29 cellular contexts compared by ENCODE assay signal in genomic region chr14:52602131-52602530, GRCh38. TPM values are rescaled to one million over a fixed set of nuclear protein-coding genes. Genes with fewer than 3 reads are reported as not detected.
DNase-seq lines count a peak whose midpoint lies in the region; ATAC-seq, FAIRE-seq and TF ChIP-seq lines count a peak whose summit lies in the region.
"Had no signal": no experiment of that assay in that cellular context is flagged by ENCODE, and none has a peak within 500 bp of the region (broad histone marks: within the 10 kb centered on the region; RNA-seq: fewer than 3 reads in every experiment).

No MANE protein-coding gene starts in this region.

- H3K9ac ChIP-seq in endothelial cell of umbilical vein (replicated peaks; ENCODE audit: extremely low read depth, insufficient read depth, low read length), result no peak overlapping the region

- H3K9me3 Mint-ChIP-seq in natural killer cell (no peaks in the 10 kb centered on the region), mesothelial cell of epicardium (peaks cover 36% of the 10 kb centered on the region)
- H3K9me3 Mint-ChIP-seq: central memory CD8-positive, alpha-beta T cell had no signal

- H4K20me1 ChIP-seq in endothelial cell of umbilical vein (replicated peaks; ENCODE audit: control insufficient read depth, extremely low read depth, insufficient read depth, low read length), result no peaks in the 10 kb centered on the region

- no peak overlapping the region for H3K27ac ChIP-seq in endothelial cell of umbilical vein (ENCODE audit: insufficient read depth, low read depth, low read length)
- H3K27ac ChIP-seq: RWPE1, sigmoid colon, thyroid gland had no signal

- no peaks in the 10 kb centered on the region for H3K36me3 ChIP-seq in endothelial cell of umbilical vein (ENCODE audit: control insufficient read depth in 2 of 2, extremely low read depth in 1 of 2, insufficient read depth in 2 of 2, low read length in 2 of 2)
- H3K36me3 ChIP-seq: sigmoid colon, thyroid gland had no signal

- H3K27ac Mint-ChIP-seq in natural killer cell, result no peak overlapping the region
- H3K27ac Mint-ChIP-seq in mesothelial cell of epicardium, result no peak overlapping the region
- H3K27ac Mint-ChIP-seq: activated T-helper 2 cell treated with anti-CD3 and anti-CD28 coated beads, Interferon-gamma antibody, Interleukin-2, Interleukin-4, amounts not matched to agents 10 μg/mL and 5 μg/mL and 100 μg/mL, durations not matched to agents 14 hours and 24 hours and 36 hours; CD14-positive monocyte had no signal

- H3K9me1 ChIP-seq in endothelial cell of umbilical vein (replicated peaks; ENCODE audit: control insufficient read depth, extremely low read depth, insufficient read depth, low read length), result no peaks in the 10 kb centered on the region

- H3K36me3 Mint-ChIP-seq in natural killer cell, result no peaks in the 10 kb centered on the region
- H3K36me3 Mint-ChIP-seq in mesothelial cell of epicardium, result peaks cover 25% of the 10 kb centered on the region
- H3K36me3 Mint-ChIP-seq: CD14-positive monocyte, IgD-negative memory B cell had no signal

- no peaks in the 10 kb centered on the region for H3K27me3 ChIP-seq in endothelial cell of umbilical vein (ENCODE audit: control insufficient read depth in 2 of 2, insufficient read depth in 2 of 2, low read length in 2 of 2)
- H3K27me3 ChIP-seq: sigmoid colon, thyroid gland had no signal

- H3K4me2 ChIP-seq in endothelial cell of umbilical vein (ENCODE audit: insufficient read depth, low read length), result no peak overlapping the region

- H2AFZ ChIP-seq in endothelial cell of umbilical vein (ENCODE audit: low read depth, low read length), result peak overlapping the region; percentile 38

- CTCF ChIA-PET in endothelial cell of umbilical vein (lab: Charles Lee), result no interaction called here

- FAIRE-seq in endothelial cell of umbilical vein (lab: Jason Lieb, UNC), result no peak
- FAIRE-seq: endometrium, kidney had no signal

- dilution Hi-C loops in endothelial cell of umbilical vein (cut with MboI; ENCODE audit: extremely low pct_ligation_motif_present, low sequenced_read_pairs), result no loop called here

- H3K79me2 ChIP-seq in endothelial cell of umbilical vein (ENCODE audit: control insufficient read depth, insufficient read depth, low read length), result no peaks in the 10 kb centered on the region

- no TSS peak for BruUV-seq in endothelial cell of umbilical vein (replicated peaks; lab: Mats Ljungman, UMichigan)

- DNase-seq in GM12865 (ENCODE audit: low read depth), result peak; percentile 34
- DNase-seq in NAMALWA (ENCODE audit: low spot score), result peak; percentile 1
- no peak for DNase-seq in endothelial cell of umbilical vein (ENCODE audit: low read depth, low spot score)
- DNase-seq in NCI-H2029 (lab: John Stamatoyannopoulos, UW), result no peak
- no peak for DNase-seq in natural killer cell
- no peak for DNase-seq in mesothelial cell of epicardium (ENCODE audit: low spot score in 2 of 2, unreplicated experiment in 2 of 2)
- DNase-seq: activated CD4-positive, alpha-beta T cell treated with anti-CD3 and anti-CD28 coated beads, Interleukin-2, amount 50 U/mL, for 48 hours; activated CD4-positive, CD25-positive, alpha-beta regulatory T cell; activated CD8-positive, alpha-beta memory T cell treated with anti-CD3 and anti-CD28 coated beads, Interleukin-2, amount 50 U/mL, for 4 hours; dermis blood vessel endothelial cell; GOT3; kidney; NCI-H1048; NCI-H1694 treated with DMSO at 0.1 percent for 48 hours; NCI-H2171 treated with DMSO at 0.1 percent for 48 hours; NCI-H524; NK-92 treated with Interleukin-12 subunit alpha and Interleukin-12 subunit beta, amount 100 ng/mL, for 24 hours; sigmoid colon; stimulated activated naive CD8-positive, alpha-beta T cell treated with anti-CD3 and anti-CD28 coated beads, Interleukin-15, Interleukin-2, amounts not matched to agents 100 U/mL and 50 U/mL, for 24 hours; thyroid gland had no signal

- ATAC-seq in GM21390 (IDR thresholded peaks at IDR 0.05; ENCODE audit: unreplicated experiment), result peak; percentile 49
- ATAC-seq in natural killer cell, result no peak
- ATAC-seq: activated naive CD4-positive, alpha-beta T cell treated with anti-CD3 and anti-CD28 coated beads, Interleukin-2, amount 50 U/mL, for 72 hours; stimulated activated naive CD8-positive, alpha-beta T cell treated with anti-CD3 and anti-CD28 coated beads, Interleukin-15, Interleukin-2, amounts not matched to agents 100 U/mL and 50 U/mL, for 24 hours had no signal

- intact Hi-C loops in endothelial cell of umbilical vein (cut with micrococcal nuclease) (no loop called here), natural killer cell (cut with micrococcal nuclease) (no loop called here)

- POLR2A ChIA-PET in endothelial cell of umbilical vein (lab: Charles Lee), result no interaction called here

- H3K4me3 ChIP-seq in GM12865 (ENCODE audit: low read depth, low read length), result no peak overlapping the region
- no peak overlapping the region for H3K4me3 ChIP-seq in endothelial cell of umbilical vein (replicated peaks in 1 of 3; ENCODE audit: insufficient read depth in 1 of 3, low read depth in 1 of 3, low read length in 3 of 3)
- H3K4me3 ChIP-seq: sigmoid colon, thyroid gland had no signal

- H3K27me3 Mint-ChIP-seq in natural killer cell (ENCODE audit: low read depth in 2 of 2) (peaks cover 0 to 3% of the 10 kb centered on the region in 2 donors), mesothelial cell of epicardium (ENCODE audit: low read depth) (no peaks in the 10 kb centered on the region)

- TF ChIP-seq POLR2A in endothelial cell of umbilical vein (IDR thresholded peaks at IDR 0.05; ENCODE audit: low read depth, low read length), result no peak

- H3K9me3 ChIP-seq in endothelial cell of umbilical vein (replicated peaks; ENCODE audit: control insufficient read depth, insufficient read depth, low read length), result no peaks in the 10 kb centered on the region
- H3K9me3 ChIP-seq: thyroid gland had no signal

- no peaks in the 10 kb centered on the region for H3K4me1 Mint-ChIP-seq in natural killer cell
- H3K4me1 Mint-ChIP-seq in mesothelial cell of epicardium, result no peaks in the 10 kb centered on the region
- H3K4me1 Mint-ChIP-seq: central memory CD8-positive, alpha-beta T cell; neural crest cell had no signal

- TF ChIP-seq CTCF in GM12865 (IDR thresholded peaks at IDR 0.05; ENCODE audit: insufficient read depth, low read depth, low read length, missing control alignments) (no peak), endothelial cell of umbilical vein (IDR thresholded peaks at IDR 0.05; ENCODE audit: extremely low read depth in 1 of 2, insufficient read depth in 1 of 2, low read depth in 1 of 2, low read length in 2 of 2) (no peak), natural killer cell (IDR thresholded peaks at IDR 0.05) (no peak), mesothelial cell of epicardium (IDR thresholded peaks at IDR 0.05; ENCODE audit: unreplicated experiment) (no peak)

- H3K4me3 Mint-ChIP-seq in natural killer cell, result no peak overlapping the region
- no peak overlapping the region for H3K4me3 Mint-ChIP-seq in mesothelial cell of epicardium
- H3K4me3 Mint-ChIP-seq: central memory CD8-positive, alpha-beta T cell; neural crest cell had no signal

- H3K4me1 ChIP-seq in endothelial cell of umbilical vein (ENCODE audit: control insufficient read depth, extremely low read depth, insufficient read depth, low read length), result no peaks in the 10 kb centered on the region
- H3K4me1 ChIP-seq: sigmoid colon, thyroid gland had no signal

TF ChIP-seq in endothelial cell of umbilical vein, 7 proteins besides CTCF, POLR2A, EP300 and RAD21:
- TF ChIP-seq GATA2 (IDR thresholded peaks at IDR 0.05; ENCODE audit: insufficient read depth, insufficient read length, low read depth, low read length), result no peak
- no peak for TF ChIP-seq MAX (IDR thresholded peaks at IDR 0.05; ENCODE audit: insufficient read depth, insufficient read length)
- no peak for TF ChIP-seq EZH2 (IDR thresholded peaks at IDR 0.05; ENCODE audit: borderline replicate concordance, low read depth, low read length, severe bottlenecking)
- TF ChIP-seq MYC (IDR thresholded peaks at IDR 0.05; ENCODE audit: low read depth, low read length), result no peak
- no peak for TF ChIP-seq POLR2AphosphoS5 (IDR thresholded peaks at IDR 0.05; ENCODE audit: insufficient read depth, low read depth, low read length)
- no peak for TF ChIP-seq JUN (IDR thresholded peaks at IDR 0.05; ENCODE audit: borderline replicate concordance, insufficient read depth, insufficient read length, low read depth)
- TF ChIP-seq FOS (IDR thresholded peaks at IDR 0.05; ENCODE audit: borderline replicate concordance, insufficient read depth, low read length), result no peak

RNA-seq across cellular contexts. Expression of gene GPR137C, which starts 49.5 kb away (rescaled TPM):
- total RNA-seq in endothelial cell of umbilical vein (3.8 and 5.7 TPM in 2 replicates), natural killer cell (1 to 10 TPM in 1 of 3 donors, under 1 TPM in 2; 0.42 to 1.4 (median 0.57) TPM), mesothelial cell of epicardium (3.5 to 4.1 TPM (median 3.8 TPM) in 3 replicates)
- polyA plus RNA-seq in endothelial cell of umbilical vein, result 1.5 TPM in 2 replicates
- polyA plus RNA-seq in endothelial cell of umbilical vein (2011; cell fraction: cytosol; rRNA removed), result 0.92 and 1.1 TPM in 2 replicates
- 4.6 and 4.7 TPM in 2 replicates for polyA plus RNA-seq in endothelial cell of umbilical vein (2011; cell fraction: nucleus; rRNA removed)
- polyA plus RNA-seq in endothelial cell of umbilical vein (2012), result 0.82 and 1.3 TPM in 2 replicates
- 2.4 and 3.6 TPM in 2 replicates for polyA minus RNA-seq in endothelial cell of umbilical vein
- polyA minus RNA-seq in endothelial cell of umbilical vein (2011; cell fraction: cytosol; rRNA and poly(A)+ RNA removed), result 1.6 TPM
- polyA minus RNA-seq in endothelial cell of umbilical vein (2011; cell fraction: nucleus; rRNA and poly(A)+ RNA removed), result 3.8 and 4.5 TPM in 2 replicates
- polyA plus RNA-seq: CD14-positive monocyte, IgD-negative memory B cell had no signal

RNA-seq across cellular contexts. Expression of gene TXNDC16, which starts 49.8 kb away (rescaled TPM):
- total RNA-seq in endothelial cell of umbilical vein (4.5 and 4.8 TPM in 2 replicates), natural killer cell (10 to 100 TPM; 16.5 to 22.0 (median 20.7) TPM), mesothelial cell of epicardium (11.5 to 12.7 TPM (median 12.6 TPM) in 3 replicates)
- 2.1 and 2.3 TPM in 2 replicates for polyA plus RNA-seq in endothelial cell of umbilical vein
- 2.3 and 2.6 TPM in 2 replicates for polyA plus RNA-seq in endothelial cell of umbilical vein (2011; cell fraction: cytosol; rRNA removed)
- polyA plus RNA-seq in endothelial cell of umbilical vein (2011; cell fraction: nucleus; rRNA removed), result 3.2 and 3.9 TPM in 2 replicates
- polyA plus RNA-seq in endothelial cell of umbilical vein (2012), result 2.3 and 3.3 TPM in 2 replicates
- polyA minus RNA-seq in endothelial cell of umbilical vein, result 2.5 and 5.4 TPM in 2 replicates
- 10.8 TPM for polyA minus RNA-seq in endothelial cell of umbilical vein (2011; cell fraction: cytosol; rRNA and poly(A)+ RNA removed)
- polyA minus RNA-seq in endothelial cell of umbilical vein (2011; cell fraction: nucleus; rRNA and poly(A)+ RNA removed), result 3.9 and 4.1 TPM in 2 replicates

Comparison
In these comparisons a context has a peak if more than half of its experiments do, and no peak if none do; other contexts are left out.
1. DNase-seq: peak in GM12865 (single experiment) and NAMALWA (single experiment); none in endothelial cell of umbilical vein (single experiment), NCI-H2029 (single experiment), natural killer cell (single experiment) and mesothelial cell of epicardium (0 of 2).